Comparison of ENCODE assay signal across 8 cellular contexts in the genomic region with DNA sequence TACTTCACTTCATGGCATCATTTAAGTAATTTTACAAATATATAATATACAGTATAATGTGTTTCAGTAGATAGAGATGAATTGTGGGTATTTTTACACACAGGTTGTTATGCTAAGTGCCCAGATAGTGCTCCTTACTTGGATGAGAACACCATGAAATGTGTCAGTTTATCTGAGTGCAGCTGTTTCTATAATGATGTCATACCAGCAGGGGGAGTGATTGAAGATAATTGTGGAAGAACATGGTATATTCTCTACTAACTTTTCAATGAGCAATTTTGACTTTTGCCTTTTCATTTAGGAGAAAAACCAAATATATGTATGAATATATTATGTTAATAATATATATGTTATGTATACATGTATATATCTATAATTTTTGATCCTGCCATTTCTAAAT.
DNase-seq lines count a peak whose midpoint lies in the region; ATAC-seq, FAIRE-seq and TF ChIP-seq lines count a peak whose summit lies in the region.

No MANE protein-coding gene starts in this region.

- no peaks in the 10 kb centered on the region for H3K27me3 Mint-ChIP-seq in glutamatergic neuron (ENCODE audit: unreplicated experiment)

- peaks cover 2% of the 10 kb centered on the region for H3K4me1 Mint-ChIP-seq in glutamatergic neuron (ENCODE audit: low read depth, unreplicated experiment)

- TF ChIP-seq CTCF in glutamatergic neuron (IDR thresholded peaks at IDR 0.05; ENCODE audit: partially characterized antibody, unreplicated experiment) (peak; percentile 58), ascending aorta (IDR thresholded peaks at IDR 0.05) (no peak), gastrocnemius medialis (IDR thresholded peaks at IDR 0.05 in 4 of 5, conservative IDR thresholded peaks at IDR 0.05 in 1 of 5) (no peak)

- ATAC-seq in gastrocnemius medialis: no peak

- no peaks in the 10 kb centered on the region for H3K9me3 Mint-ChIP-seq in glutamatergic neuron (ENCODE audit: unreplicated experiment)

- in situ Hi-C loops in gastrocnemius medialis (cut with MboI; ENCODE audit: low sequenced_read_pairs in 4 of 4): no loop called here

- DNase-seq in DMS53 treated with DMSO at 0.1 percent for 48 hours (lab: John Stamatoyannopoulos, UW; ENCODE audit: unreplicated experiment) (peak; percentile 55), H54 (ENCODE audit: insufficient read length, low spot score) (peak; percentile 3), NCI-H446 (lab: John Stamatoyannopoulos, UW) (peak; percentile 1 to 35), glutamatergic neuron (no peak), ascending aorta (ENCODE audit: low spot score in 2 of 2) (no peak), middle frontal gyrus (ENCODE audit: extremely low spot score, low spot score) (no peak), gastrocnemius medialis (no peak)
- no peak for DNase-seq in stimulated activated CD4-positive, alpha-beta T cell treated with anti-CD3 and anti-CD28 coated beads, Interleukin-1b, Interleukin-23, amount 100 ng/mL, for 48 hours

- H3K4me3 ChIP-seq in ascending aorta: no peak overlapping the region
- no peak overlapping the region for H3K4me3 ChIP-seq in gastrocnemius medialis

- H3K36me3 ChIP-seq in ascending aorta: no peaks in the 10 kb centered on the region
- H3K36me3 ChIP-seq in gastrocnemius medialis: no peaks in the 10 kb centered on the region

- H3K27ac ChIP-seq in ascending aorta (no peak overlapping the region), gastrocnemius medialis (no peak overlapping the region)

- intact Hi-C loops in ascending aorta (cut with DNase I): no loop called here
- intact Hi-C loops in gastrocnemius medialis (cut with DNase I; ENCODE audit: low total_unique reads): no loop called here

- no peak overlapping the region for H3K27ac Mint-ChIP-seq in glutamatergic neuron (ENCODE audit: unreplicated experiment)

- no peaks in the 10 kb centered on the region for H3K27me3 ChIP-seq in ascending aorta
- H3K27me3 ChIP-seq in gastrocnemius medialis: no peaks in the 10 kb centered on the region

- no peak for FAIRE-seq in H54 (lab: Jason Lieb, UNC)

- H3K4me1 ChIP-seq in ascending aorta (no peaks in the 10 kb centered on the region), gastrocnemius medialis (no peaks in the 10 kb centered on the region)

- no peak for TF ChIP-seq POLR2A in H54 (IDR thresholded peaks at IDR 0.05; ENCODE audit: low read depth, low read length)
- no peak for TF ChIP-seq POLR2A in gastrocnemius medialis (IDR thresholded peaks at IDR 0.05)

- H3K4me3 Mint-ChIP-seq in glutamatergic neuron (ENCODE audit: unreplicated experiment): no peak overlapping the region

- no peaks in the 10 kb centered on the region for H3K36me3 Mint-ChIP-seq in glutamatergic neuron (ENCODE audit: unreplicated experiment)

- no peaks in the 10 kb centered on the region for H3K9me3 ChIP-seq in ascending aorta
- no peaks in the 10 kb centered on the region for H3K9me3 ChIP-seq in gastrocnemius medialis

Comparison
In these comparisons a context has a peak if more than half of its experiments do, and no peak if none do; other contexts are left out.
1. DNase-seq: peak in DMS53 treated with DMSO at 0.1 percent for 48 hours (single experiment), H54 (single experiment) and NCI-H446 (2 of 2); none in glutamatergic neuron (single experiment), ascending aorta (0 of 2), stimulated activated CD4-positive, alpha-beta T cell treated with anti-CD3 and anti-CD28 coated beads, Interleukin-1b, Interleukin-23, amount 100 ng/mL, for 48 hours (single experiment), middle frontal gyrus (single experiment) and gastrocnemius medialis (0 of 2).